27 cellular contexts compared by ENCODE assay signal in genomic region chr20:925516-925915, GRCh38. TPM values are rescaled to one million over a fixed set of nuclear protein-coding genes. Genes with fewer than 3 reads are reported as not detected.
"Had no signal": no experiment of that assay in that cellular context is flagged by ENCODE, and none has a peak within 500 bp of the region (broad histone marks: within the 10 kb centered on the region; RNA-seq: fewer than 3 reads in every experiment).

No MANE protein-coding gene starts in this region.

- ATAC-seq: esophagus mucosa, gastrocnemius medialis, heart right ventricle, left colon, left lung, left ventricle myocardium superior had no signal

- H3K9me3 ChIP-seq: colonic mucosa, gastrocnemius medialis, left lung, lower lobe of right lung had no signal

- H3K4me3 ChIP-seq: colonic mucosa, dorsolateral prefrontal cortex, esophagus squamous epithelium, gastrocnemius medialis, heart right ventricle, left lung, lower lobe of right lung had no signal

- DNase-seq: cerebellar nuclear complex; colonic mucosa; dermis blood vessel endothelial cell; dorsolateral prefrontal cortex; effector CD4-positive, alpha-beta T cell; effector memory CD4-positive, alpha-beta T cell; erythroblast; esophagus squamous epithelium; foreskin fibroblast; foreskin melanocyte; gastrocnemius medialis; glutamatergic neuron; heart right ventricle; hippocampal formation; kidney; kidney glomerular epithelial cell; left colon; left lung; left ventricle myocardium superior; lower lobe of right lung; mesenchymal stem cell; midbrain had no signal

- H3K27ac ChIP-seq: colonic mucosa, dorsolateral prefrontal cortex, epithelial cell of prostate, esophagus squamous epithelium, gastrocnemius medialis, heart right ventricle, left lung, lower lobe of right lung had no signal

- H3K4me1 ChIP-seq: colonic mucosa, esophagus squamous epithelium, gastrocnemius medialis, left lung, lower lobe of right lung had no signal

- H3K27me3 ChIP-seq: colonic mucosa, gastrocnemius medialis, left lung had no signal

- H3K36me3 ChIP-seq: colonic mucosa, esophagus squamous epithelium, gastrocnemius medialis, heart right ventricle, left lung, lower lobe of right lung had no signal

RNA-seq across cellular contexts. Expression of gene ANGPT4, which starts 9.4 kb away (rescaled TPM):
- total RNA-seq: dermis blood vessel endothelial cell, glomerular endothelial cell, left colon, lung microvascular endothelial cell, mononuclear cell had no signal
